11 cellular contexts compared by ENCODE assay signal in genomic region chr14:65301862-65302539, GRCh38.
DNase-seq lines count a peak whose midpoint lies in the region; ATAC-seq, FAIRE-seq and TF ChIP-seq lines count a peak whose summit lies in the region.
"Had no signal": no experiment of that assay in that cellular context is flagged by ENCODE, and none has a peak within 500 bp of the region (broad histone marks: within the 10 kb centered on the region; RNA-seq: fewer than 3 reads in every experiment).

No MANE protein-coding gene starts in this region.

- POLR2A ChIA-PET in GM12878 (lab: Charles Lee) = interaction anchor here (0.6 to 12.3 kb wide), 11 partner anchors 10 to 340 kb away, joined by 3 to 223 read pairs (median 6); no protein-coding TSS in a partner anchor
- POLR2A ChIA-PET in RWPE1 (lab: Yijun Ruan, JAX; ENCODE audit: low non-redundant PET) = no interaction called here

- under 1% methylated on average over 7 of the region's 7 CpGs for WGBS in GM12878 (ENCODE audit: insufficient coverage, insufficient replicate concordance, low lambda C conversion rate, missing lambda C conversion rate)

- TF ChIP-seq POLR2A in GM12878 (IDR thresholded peaks at IDR 0.05; ENCODE audit: low read depth, low read length) = peak; percentile 72

- peaks cover 19% of the 10 kb centered on the region for H3K4me1 Mint-ChIP-seq in mesothelial cell of epicardium

- ATAC-seq in GM21390 (IDR thresholded peaks at IDR 0.05; ENCODE audit: unreplicated experiment) = peak; percentile 62
- peak; percentile 45 for ATAC-seq in HG03469 (IDR thresholded peaks at IDR 0.05; ENCODE audit: unreplicated experiment)
- ATAC-seq in GM12878 = peak; percentile 79

- TF ChIP-seq RAD21 in GM12878 (IDR thresholded peaks at IDR 0.05; ENCODE audit: insufficient read depth, low read depth, low read length) = no peak

- peaks cover 54% of the 10 kb centered on the region for H3K79me2 ChIP-seq in GM12878 (ENCODE audit: control insufficient read depth, insufficient read depth, low read length)

- intact Hi-C loops in GM12878 (cut with micrococcal nuclease; ENCODE audit: unreplicated experiment) = loop anchor here (1.0 to 5.0 kb wide), 7 partner anchors 15 to 135 kb away; partner anchors contain the start of gene FUT8

- no peaks in the 10 kb centered on the region for H3K27me3 Mint-ChIP-seq in mesothelial cell of epicardium (ENCODE audit: low read depth)

- peak overlapping the region; percentile 27 for H2AFZ ChIP-seq in GM12878 (ENCODE audit: control insufficient read depth, low read depth, low read length)

- peak; percentile 86 for FAIRE-seq in GM12878 (lab: Jason Lieb, UNC)

- DNase-seq in GM12864 (ENCODE audit: low read depth) (peak; percentile 90), GM12878 (ENCODE audit: low read depth, low spot score) (peak; percentile 95), RWPE1 (ENCODE audit: low spot score) (no peak), mesothelial cell of epicardium (ENCODE audit: low spot score in 2 of 2, unreplicated experiment in 2 of 2) (no peak), DMS53 (lab: John Stamatoyannopoulos, UW) (no peak), islet precursor cell (no peak)
- DNase-seq: cerebellar nuclear complex had no signal

- SMC1A ChIA-PET in GM12878 (lab: Charles Lee; ENCODE audit: uncharacterized antibody, unreplicated experiment) = interaction anchor here (0.7 to 17.0 kb wide), 21 partner anchors 9 to 336 kb away, joined by 3 to 391 read pairs (median 4); partner anchors contain the start of gene FUT8

- TSS peak; percentile 68 for BruUV-seq in GM12878 (replicated peaks; lab: Mats Ljungman, UMichigan)

- H3K4me3 ChIP-seq in GM12864 (ENCODE audit: low read depth, low read length) = peak overlapping the region; percentile 49
- peak overlapping the region; percentile 66 for H3K4me3 ChIP-seq in GM12878
- H3K4me3 ChIP-seq: vagina had no signal

- no peaks in the 10 kb centered on the region for H3K9me3 Mint-ChIP-seq in mesothelial cell of epicardium
- H3K9me3 Mint-ChIP-seq: neural crest cell had no signal

- H3K27me3 ChIP-seq in GM12878 (replicated peaks in 1 of 2; ENCODE audit: control insufficient read depth in 2 of 2, insufficient read depth in 2 of 2, low read length in 1 of 2) = no peaks in the 10 kb centered on the region
- H3K27me3 ChIP-seq: vagina had no signal

- in situ Hi-C loops in GM12878 (cut with MboI) = no loop called here

- TF ChIP-seq EP300 in GM12878 (IDR thresholded peaks at IDR 0.05; ENCODE audit: borderline replicate concordance in 1 of 2, control insufficient read depth in 1 of 2, low read depth in 2 of 2, low read length in 2 of 2) = peak in 1 of 2 experiments; percentile 45; a peak in 1 of 4 replicates

- H3K4me3 Mint-ChIP-seq in mesothelial cell of epicardium = no peak overlapping the region
- H3K4me3 Mint-ChIP-seq: neural crest cell had no signal

- TF ChIP-seq CTCF in GM12864 (IDR thresholded peaks at IDR 0.05; ENCODE audit: low read depth, low read length, missing control alignments) (no peak), GM12878 (IDR thresholded peaks at IDR 0.05 in 2 of 3, conservative IDR thresholded peaks at IDR 0.05 in 1 of 3; ENCODE audit: control insufficient read depth in 2 of 3, extremely low read depth in 1 of 3, insufficient read depth in 1 of 3, low read depth in 3 of 3, low read length in 3 of 3) (no peak), RWPE1 (conservative IDR thresholded peaks at IDR 0.05; ENCODE audit: low read depth) (no peak), mesothelial cell of epicardium (IDR thresholded peaks at IDR 0.05; ENCODE audit: unreplicated experiment) (no peak)

- RAD21 ChIA-PET in GM12878 (lab: Charles Lee; ENCODE audit: unreplicated experiment) = interaction anchor here (0.9 to 11.2 kb wide), 11 partner anchors 12 to 315 kb away, joined by 3 to 272 read pairs (median 12); partner anchors contain the start of genes FNTB and FUT8

- H3K4me2 ChIP-seq in GM12878 (ENCODE audit: control insufficient read depth, insufficient read depth) = peak overlapping the region; percentile 50

- H3K4me1 ChIP-seq in GM12878 (ENCODE audit: control insufficient read depth, insufficient read depth, low read length) = peaks cover 50% of the 10 kb centered on the region

- H3K9ac ChIP-seq in GM12878 (ENCODE audit: control insufficient read depth, insufficient read depth, low read length) = peak overlapping the region; percentile 69

- H3K36me3 Mint-ChIP-seq in mesothelial cell of epicardium = no peaks in the 10 kb centered on the region

- H3K27ac Mint-ChIP-seq in mesothelial cell of epicardium = no peak overlapping the region

- CTCF ChIA-PET in GM12878 (lab: Yijun Ruan, JAX) = interaction anchor here (0.6 to 6.3 kb wide), 13 partner anchors 8 to 113 kb away, joined by 3 to 63 read pairs (median 5); partner anchors contain the start of gene FUT8
- CTCF ChIA-PET in RWPE1 (lab: Yijun Ruan, JAX) = interaction anchor here (0.6 kb wide), 1 partner anchor 1568 kb away, joined by 3 read pairs; no protein-coding TSS in a partner anchor

- H3K27ac ChIP-seq in GM12878 (ENCODE audit: control insufficient read depth, insufficient read depth) (peak overlapping the region; percentile 96), RWPE1 (no peak overlapping the region)

- H3K36me3 ChIP-seq in GM12878 (ENCODE audit: control insufficient read depth in 2 of 2, insufficient read depth in 2 of 2, low read length in 1 of 2) = no peaks in the 10 kb centered on the region
- H3K36me3 ChIP-seq: vagina had no signal

- no peaks in the 10 kb centered on the region for H3K9me3 ChIP-seq in GM12878 (replicated peaks; ENCODE audit: control insufficient read depth, insufficient read depth, low read length)
- H3K9me3 ChIP-seq: vagina had no signal

- no peaks in the 10 kb centered on the region for H4K20me1 ChIP-seq in GM12878 (ENCODE audit: control insufficient read depth, insufficient read depth)

TF ChIP-seq in GM12878, 131 proteins besides CTCF, POLR2A, EP300 and RAD21 (continues in another document):
- TF ChIP-seq BACH1 (IDR thresholded peaks at IDR 0.05; ENCODE audit: borderline replicate concordance) (peak; percentile 12; the same call in 1 of the 2 replicates), JUND (IDR thresholded peaks at IDR 0.05; ENCODE audit: low read depth, low read length) (no peak), PML (IDR thresholded peaks at IDR 0.05; ENCODE audit: low read length) (peak; percentile 60; the same call in 1 of the 2 replicates), SP1 (IDR thresholded peaks at IDR 0.05; ENCODE audit: low read depth, low read length) (peak; percentile 52), EGR1 (IDR thresholded peaks at IDR 0.05; ENCODE audit: borderline replicate concordance in 1 of 2, low read depth in 2 of 2, low read length in 2 of 2) (peak in 1 of 2 experiments; percentile 64; a peak in 1 of 3 replicates), TBL1XR1 (IDR thresholded peaks at IDR 0.05; ENCODE audit: low read depth, low read length) (no peak), IKZF2 (IDR thresholded peaks at IDR 0.05) (peak in 1 of 2 experiments; percentile 70; a peak in 2 of 4 replicates), CHD1 (IDR thresholded peaks at IDR 0.05; ENCODE audit: low read depth, low read length) (0 out of 2 replicates have a peak, but pooled peaks have one; percentile 21), LARP7 (IDR thresholded peaks at IDR 0.05) (no peak), SUPT20H (IDR thresholded peaks at IDR 0.05; ENCODE audit: borderline replicate concordance, control insufficient read depth, low read depth, low read length) (no peak), POLR2AphosphoS2 (IDR thresholded peaks at IDR 0.05; ENCODE audit: low read depth, low read length) (peak; percentile 62; the same call in 1 of the 2 replicates), SMAD1 (IDR thresholded peaks at IDR 0.05; ENCODE audit: low read depth, partially characterized antibody) (no peak), EED (IDR thresholded peaks at IDR 0.05; ENCODE audit: low read depth) (peak; percentile 59; the same call in 1 of the 2 replicates), YY1 (IDR thresholded peaks at IDR 0.05; ENCODE audit: low read depth, low read length) (0 out of 2 replicates have a peak, but pooled peaks have one; percentile 4), POLR2AphosphoS5 (IDR thresholded peaks at IDR 0.05; ENCODE audit: low read length) (peak; percentile 92), ZNF384 (IDR thresholded peaks at IDR 0.05; ENCODE audit: borderline replicate concordance, low read depth, low read length) (no peak), WRNIP1 (IDR thresholded peaks at IDR 0.05; ENCODE audit: borderline replicate concordance, low read depth, low read length) (no peak)
- TF ChIP-seq, protein P1, sequence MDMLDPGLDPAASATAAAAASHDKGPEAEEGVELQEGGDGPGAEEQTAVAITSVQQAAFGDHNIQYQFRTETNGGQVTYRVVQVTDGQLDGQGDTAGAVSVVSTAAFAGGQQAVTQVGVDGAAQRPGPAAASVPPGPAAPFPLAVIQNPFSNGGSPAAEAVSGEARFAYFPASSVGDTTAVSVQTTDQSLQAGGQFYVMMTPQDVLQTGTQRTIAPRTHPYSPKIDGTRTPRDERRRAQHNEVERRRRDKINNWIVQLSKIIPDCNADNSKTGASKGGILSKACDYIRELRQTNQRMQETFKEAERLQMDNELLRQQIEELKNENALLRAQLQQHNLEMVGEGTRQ (IDR thresholded peaks at IDR 0.05; ENCODE audit: borderline replicate concordance, low read depth, low read length) = no peak
- TF ChIP-seq, protein P2, sequence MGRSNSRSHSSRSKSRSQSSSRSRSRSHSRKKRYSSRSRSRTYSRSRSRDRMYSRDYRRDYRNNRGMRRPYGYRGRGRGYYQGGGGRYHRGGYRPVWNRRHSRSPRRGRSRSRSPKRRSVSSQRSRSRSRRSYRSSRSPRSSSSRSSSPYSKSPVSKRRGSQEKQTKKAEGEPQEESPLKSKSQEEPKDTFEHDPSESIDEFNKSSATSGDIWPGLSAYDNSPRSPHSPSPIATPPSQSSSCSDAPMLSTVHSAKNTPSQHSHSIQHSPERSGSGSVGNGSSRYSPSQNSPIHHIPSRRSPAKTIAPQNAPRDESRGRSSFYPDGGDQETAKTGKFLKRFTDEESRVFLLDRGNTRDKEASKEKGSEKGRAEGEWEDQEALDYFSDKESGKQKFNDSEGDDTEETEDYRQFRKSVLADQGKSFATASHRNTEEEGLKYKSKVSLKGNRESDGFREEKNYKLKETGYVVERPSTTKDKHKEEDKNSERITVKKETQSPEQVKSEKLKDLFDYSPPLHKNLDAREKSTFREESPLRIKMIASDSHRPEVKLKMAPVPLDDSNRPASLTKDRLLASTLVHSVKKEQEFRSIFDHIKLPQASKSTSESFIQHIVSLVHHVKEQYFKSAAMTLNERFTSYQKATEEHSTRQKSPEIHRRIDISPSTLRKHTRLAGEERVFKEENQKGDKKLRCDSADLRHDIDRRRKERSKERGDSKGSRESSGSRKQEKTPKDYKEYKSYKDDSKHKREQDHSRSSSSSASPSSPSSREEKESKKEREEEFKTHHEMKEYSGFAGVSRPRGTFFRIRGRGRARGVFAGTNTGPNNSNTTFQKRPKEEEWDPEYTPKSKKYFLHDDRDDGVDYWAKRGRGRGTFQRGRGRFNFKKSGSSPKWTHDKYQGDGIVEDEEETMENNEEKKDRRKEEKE (IDR thresholded peaks at IDR 0.05) = no peak

Comparison
In these comparisons a context has a peak if more than half of its experiments do, and no peak if none do; other contexts are left out.
1. DNase-seq: peak in GM12864 (single experiment) and GM12878 (single experiment); none in RWPE1 (single experiment), mesothelial cell of epicardium (0 of 2), DMS53 (single experiment) and islet precursor cell (single experiment).
2. Peak in every context shown above with its lines, with median percentiles within 50 percentile points of each other: ATAC-seq.